In genomic region chr18:69943021-69943420, GRCh38 we compare ENCODE assay signal across 15 cellular contexts. TPM values are rescaled to one million over a fixed set of nuclear protein-coding genes. Genes with fewer than 3 reads are reported as not detected.
A peak's percentile ranks its signal among the peaks of the same experiment; 100 is the strongest.
DNase-seq lines count a peak whose midpoint lies in the region; ATAC-seq and TF ChIP-seq lines count a peak whose summit lies in the region.
"Had no signal": no experiment of that assay in that cellular context is flagged by ENCODE, and none has a peak within 500 bp of the region (broad histone marks: within the 10 kb centered on the region; RNA-seq: fewer than 3 reads in every experiment).

No MANE protein-coding gene starts in this region.

- peaks cover 62% of the 10 kb centered on the region for H3K4me1 Mint-ChIP-seq in activated T-helper 1 cell treated with anti-CD3 and anti-CD28 coated beads, Interleukin-12 subunit alpha, Interleukin-12 subunit beta, Interleukin-2, Interleukin-4 antibody, amounts not matched to agents 30 ng/mL and 10 ng/mL and 1 ng/mL, durations not matched to agents 14 hours and 24 hours and 36 hours (ENCODE audit: low read depth)
- peaks cover 0 to 80% of the 10 kb centered on the region in 2 donors for H3K4me1 Mint-ChIP-seq in immature natural killer cell

- peak; percentile 44; the same call in 1 of the 2 replicates for TF ChIP-seq CTCF in GM12875 (IDR thresholded peaks at IDR 0.05; ENCODE audit: borderline replicate concordance, insufficient read depth, low read depth, low read length)
- TF ChIP-seq CTCF in tibial nerve (IDR thresholded peaks at IDR 0.05) = no peak

- H3K27ac ChIP-seq in tibial nerve = no peak overlapping the region
- H3K27ac ChIP-seq: KMS-11, right lobe of liver, SJSA1 had no signal

- no peaks in the 10 kb centered on the region for H3K9me3 ChIP-seq in tibial nerve
- H3K9me3 ChIP-seq: right lobe of liver, SJSA1 had no signal

- H3K27me3 ChIP-seq in tibial nerve = no peaks in the 10 kb centered on the region
- H3K27me3 ChIP-seq: right lobe of liver, SJSA1 had no signal

- TF ChIP-seq EP300 in tibial nerve (IDR thresholded peaks at IDR 0.05) = no peak

- TF ChIP-seq POLR2A in tibial nerve (IDR thresholded peaks at IDR 0.05) = no peak

- WGBS in tibial nerve, 2 donors = 95 to 97% methylated on average over 3 of the region's 3 CpGs

- DNase-seq in activated CD4-positive, CD25-positive, alpha-beta regulatory T cell (lab: John Stamatoyannopoulos, UW) = no peak
- DNase-seq in activated T-helper 1 cell treated with anti-CD3 and anti-CD28 coated beads, Interleukin-12 subunit alpha, Interleukin-12 subunit beta, Interleukin-2, Interleukin-4 antibody, amounts not matched to agents 30 ng/mL and 10 ng/mL and 1 ng/mL, durations not matched to agents 14 hours and 24 hours and 36 hours (ENCODE audit: low spot score) = no peak
- DNase-seq in iris pigment epithelial cell (ENCODE audit: low read depth) (peak; percentile 5), tibial nerve (ENCODE audit: low spot score in 2 of 2) (no peak), immature natural killer cell (no peak)
- DNase-seq: activated CD4-positive, alpha-beta T cell treated with anti-CD3 and anti-CD28 coated beads for 1 hour; DMS53; NCI-H2029 treated with DMSO at 0.1 percent for 48 hours; NCI-H82; right lobe of liver had no signal

- no peaks in the 10 kb centered on the region for H3K27me3 Mint-ChIP-seq in activated T-helper 1 cell treated with anti-CD3 and anti-CD28 coated beads, Interleukin-12 subunit alpha, Interleukin-12 subunit beta, Interleukin-2, Interleukin-4 antibody, amounts not matched to agents 30 ng/mL and 10 ng/mL and 1 ng/mL, durations not matched to agents 14 hours and 24 hours and 36 hours (ENCODE audit: insufficient read depth)
- peaks cover 3 to 16% (median 4%) of the 10 kb centered on the region in 3 donors for H3K27me3 Mint-ChIP-seq in immature natural killer cell (ENCODE audit: low read depth in 3 of 3)

- intact Hi-C loops in activated T-helper 1 cell treated with anti-CD3 and anti-CD28 coated beads, Interleukin-12 subunit alpha, Interleukin-12 subunit beta, Interleukin-2, Interleukin-4 antibody, amounts not matched to agents 30 ng/mL and 10 ng/mL and 1 ng/mL, durations not matched to agents 14 hours and 24 hours and 36 hours (cut with micrococcal nuclease) = no loop called here

- no peak overlapping the region for H3K4me3 ChIP-seq in GM12875 (ENCODE audit: low read depth, low read length)
- H3K4me3 ChIP-seq in tibial nerve = no peak overlapping the region
- H3K4me3 ChIP-seq: right lobe of liver, SJSA1 had no signal

- H3K4me1 ChIP-seq in tibial nerve = peaks cover 0 to 4% (median 0%) of the 10 kb centered on the region in 4 donors
- H3K4me1 ChIP-seq: right lobe of liver, SJSA1 had no signal

- H3K4me3 Mint-ChIP-seq in activated T-helper 1 cell treated with anti-CD3 and anti-CD28 coated beads, Interleukin-12 subunit alpha, Interleukin-12 subunit beta, Interleukin-2, Interleukin-4 antibody, amounts not matched to agents 30 ng/mL and 10 ng/mL and 1 ng/mL, durations not matched to agents 14 hours and 24 hours and 36 hours = no peak overlapping the region
- no peak overlapping the region for H3K4me3 Mint-ChIP-seq in immature natural killer cell

- ATAC-seq in activated CD4-positive, CD25-positive, alpha-beta regulatory T cell treated with anti-CD3 and anti-CD28 coated beads, Interleukin-2, amount 50 U/mL, for 24 hours = peak; percentile 38 to 40
- ATAC-seq in HG03432 (IDR thresholded peaks at IDR 0.05; ENCODE audit: unreplicated experiment) = no peak
- ATAC-seq: right lobe of liver had no signal

- H3K36me3 Mint-ChIP-seq in activated T-helper 1 cell treated with anti-CD3 and anti-CD28 coated beads, Interleukin-12 subunit alpha, Interleukin-12 subunit beta, Interleukin-2, Interleukin-4 antibody, amounts not matched to agents 30 ng/mL and 10 ng/mL and 1 ng/mL, durations not matched to agents 14 hours and 24 hours and 36 hours (ENCODE audit: low read depth) = peaks cover 86% of the 10 kb centered on the region
- H3K36me3 Mint-ChIP-seq in immature natural killer cell = peaks cover 23 to 61% (median 35%) of the 10 kb centered on the region in 3 donors

- H3K9me3 Mint-ChIP-seq in activated T-helper 1 cell treated with anti-CD3 and anti-CD28 coated beads, Interleukin-12 subunit alpha, Interleukin-12 subunit beta, Interleukin-2, Interleukin-4 antibody, amounts not matched to agents 30 ng/mL and 10 ng/mL and 1 ng/mL, durations not matched to agents 14 hours and 24 hours and 36 hours = peaks cover 33% of the 10 kb centered on the region
- no peaks in the 10 kb centered on the region for H3K9me3 Mint-ChIP-seq in immature natural killer cell

- peak overlapping the region; percentile 80 for H3K27ac Mint-ChIP-seq in activated T-helper 1 cell treated with anti-CD3 and anti-CD28 coated beads, Interleukin-12 subunit alpha, Interleukin-12 subunit beta, Interleukin-2, Interleukin-4 antibody, amounts not matched to agents 30 ng/mL and 10 ng/mL and 1 ng/mL, durations not matched to agents 14 hours and 24 hours and 36 hours
- H3K27ac Mint-ChIP-seq in immature natural killer cell = peak overlapping the region in 2 of 6 donors; percentile 87 to 89

- peaks cover 0 to 21% (median 0%) of the 10 kb centered on the region in 3 donors for H3K36me3 ChIP-seq in tibial nerve
- H3K36me3 ChIP-seq: right lobe of liver, SJSA1 had no signal

RNA-seq across cellular contexts. Expression of gene CD226, which starts 4.7 kb away (rescaled TPM):
- total RNA-seq in activated T-helper 1 cell treated with anti-CD3 and anti-CD28 coated beads, Interleukin-12 subunit alpha, Interleukin-12 subunit beta, Interleukin-2, Interleukin-4 antibody, amounts not matched to agents 30 ng/mL and 10 ng/mL and 1 ng/mL, durations not matched to agents 14 hours and 24 hours and 36 hours = 134 and 141 TPM in 2 replicates
- 1 to 10 TPM in 1 of 4 donors, under 1 TPM in 3; 0.39 to 1.1 (median 0.72) TPM for total RNA-seq in tibial nerve
- 100 to 1,000 TPM in 2 of 3 donors, 10 to 100 TPM in 1; 59.9 to 103 (median 102) TPM for polyA plus RNA-seq in immature natural killer cell

Comparison
In these comparisons a context has a peak if more than half of its experiments do, and no peak if none do; other contexts are left out.
1. RNA of gene CD226, which starts 4.7 kb away (total RNA-seq): 134 to 141 TPM in activated T-helper 1 cell treated with anti-CD3 and anti-CD28 coated beads, Interleukin-12 subunit alpha, Interleukin-12 subunit beta, Interleukin-2, Interleukin-4 antibody, amounts not matched to agents 30 ng/mL and 10 ng/mL and 1 ng/mL, durations not matched to agents 14 hours and 24 hours and 36 hours; 0.39 to 1.1 TPM in tibial nerve; every median in the first group is over 10 times any median in the second.